Comparison of ENCODE assay signal across 11 cellular contexts in genomic region chr18:24055878-24056277, GRCh38. TPM values are rescaled to one million over a fixed set of nuclear protein-coding genes. Genes with fewer than 3 reads are reported as not detected.
DNase-seq lines count a peak whose midpoint lies in the region; ATAC-seq and TF ChIP-seq lines count a peak whose summit lies in the region.
"Had no signal": no experiment of that assay in that cellular context is flagged by ENCODE, and none has a peak within 500 bp of the region (broad histone marks: within the 10 kb centered on the region; RNA-seq: fewer than 3 reads in every experiment).

No MANE protein-coding gene starts in this region.

- H2AFZ ChIP-seq in neural cell (ENCODE audit: low read depth, low read length) = no peak overlapping the region

- TF ChIP-seq EP300 in neural cell (conservative IDR thresholded peaks at IDR 0.05; ENCODE audit: poor library complexity, severe bottlenecking) = no peak

- no peak overlapping the region for H3K9ac ChIP-seq in neural cell (ENCODE audit: low read length)

- H3K27ac Mint-ChIP-seq in activated naive CD8-positive, alpha-beta T cell treated with anti-CD3 and anti-CD28 coated beads, Interleukin-2, amount 50 U/mL, for 24 hours = peak overlapping the region; percentile 92

- peaks cover 4% of the 10 kb centered on the region for H3K9me3 Mint-ChIP-seq in activated naive CD8-positive, alpha-beta T cell treated with anti-CD3 and anti-CD28 coated beads, Interleukin-2, amount 50 U/mL, for 24 hours

- H3K4me3 ChIP-seq in DOHH2 (ENCODE audit: low read length) (peak overlapping the region; percentile 42), neural cell (ENCODE audit: low read length) (peak overlapping the region; percentile 22)

- H3K4me1 ChIP-seq in DOHH2 (ENCODE audit: control insufficient read depth, low read length) = peaks cover 65% of the 10 kb centered on the region

- no peak overlapping the region for H3K27ac ChIP-seq in DOHH2 (ENCODE audit: low read depth, low read length)
- no peak overlapping the region for H3K27ac ChIP-seq in neural cell (ENCODE audit: low read length)
- H3K27ac ChIP-seq: epithelial cell of prostate had no signal

- H3K9me2 ChIP-seq in DOHH2 (replicated peaks; ENCODE audit: control insufficient read depth, low read length) (no peaks in the 10 kb centered on the region), neural cell (ENCODE audit: insufficient read depth, low read length) (no peaks in the 10 kb centered on the region)

- H4K20me1 ChIP-seq in DOHH2 (ENCODE audit: control insufficient read depth, insufficient read depth, low read depth, low read length) (peaks cover 10% of the 10 kb centered on the region; the same call in 1 of the 2 replicates), neural cell (ENCODE audit: insufficient read depth) (no peaks in the 10 kb centered on the region)

- H3K4me3 Mint-ChIP-seq in activated naive CD8-positive, alpha-beta T cell treated with anti-CD3 and anti-CD28 coated beads, Interleukin-2, amount 50 U/mL, for 24 hours = peak overlapping the region; percentile 69

- H3K79me2 ChIP-seq in DOHH2 (ENCODE audit: control insufficient read depth, low read length) (peaks cover 97% of the 10 kb centered on the region), neural cell (replicated peaks; ENCODE audit: insufficient read depth, low read length) (no peaks in the 10 kb centered on the region)

- H3K36me3 Mint-ChIP-seq in activated naive CD8-positive, alpha-beta T cell treated with anti-CD3 and anti-CD28 coated beads, Interleukin-2, amount 50 U/mL, for 24 hours (ENCODE audit: low read depth) = peaks cover 23% of the 10 kb centered on the region

- H3K9me3 ChIP-seq in DOHH2 (ENCODE audit: control insufficient read depth, insufficient read depth, low read length) (no peaks in the 10 kb centered on the region), neural cell (ENCODE audit: low read length) (no peaks in the 10 kb centered on the region)

- no peak for TF ChIP-seq RAD21 in neural cell (conservative IDR thresholded peaks at IDR 0.05)

- TF ChIP-seq CTCF in DOHH2 (IDR thresholded peaks at IDR 0.05; ENCODE audit: low read depth, low read length, poor library complexity, severe bottlenecking) = no peak
- no peak for TF ChIP-seq CTCF in neural cell (IDR thresholded peaks at IDR 0.05; ENCODE audit: poor library complexity, severe bottlenecking)

- H3K27me3 ChIP-seq in DOHH2 (ENCODE audit: control insufficient read depth, low read length) (no peaks in the 10 kb centered on the region), neural cell (ENCODE audit: insufficient read depth, low read depth, low read length) (no peaks in the 10 kb centered on the region)

- H3K36me3 ChIP-seq in DOHH2 (ENCODE audit: control insufficient read depth, low read length) (peaks cover 3% of the 10 kb centered on the region; the same call in 1 of the 2 replicates), neural cell (ENCODE audit: insufficient read depth, low read length) (no peaks in the 10 kb centered on the region)

- no peaks in the 10 kb centered on the region for H3K27me3 Mint-ChIP-seq in activated naive CD8-positive, alpha-beta T cell treated with anti-CD3 and anti-CD28 coated beads, Interleukin-2, amount 50 U/mL, for 24 hours

- H3K4me2 ChIP-seq in DOHH2 (ENCODE audit: low read length) (peak overlapping the region; percentile 69), neural cell (ENCODE audit: low read length) (no peak overlapping the region)

- no peak for ATAC-seq in activated naive CD8-positive, alpha-beta T cell treated with anti-CD3 and anti-CD28 coated beads, Interleukin-2, amount 50 U/mL, for 24 hours
- ATAC-seq in HG02852 (IDR thresholded peaks at IDR 0.05; ENCODE audit: unreplicated experiment) = no peak
- ATAC-seq in GM18498 (IDR thresholded peaks at IDR 0.05; ENCODE audit: unreplicated experiment) = no peak

- DNase-seq in NCI-H1417 (lab: John Stamatoyannopoulos, UW) (peak in 2 of 3 experiments; percentile 64 to 90), SW 1271 (lab: John Stamatoyannopoulos, UW) (no peak)
- DNase-seq in activated naive CD8-positive, alpha-beta T cell treated with anti-CD3 and anti-CD28 coated beads, Interleukin-2, amount 50 U/mL, for 24 hours = no peak
- no peak for DNase-seq in activated CD4-positive, alpha-beta T cell treated with anti-CD3 and anti-CD28 coated beads for 4 hours
- DNase-seq: DMS53, MM.1S had no signal

- H3F3A ChIP-seq in DOHH2 (ENCODE audit: control insufficient read depth, insufficient read depth) (0 out of 2 replicates have a peak, but pooled peaks cover 5% of the 10 kb centered on the region), neural cell (ENCODE audit: insufficient read depth, low read length, poor library complexity, severe bottlenecking) (no peaks in the 10 kb centered on the region)

- H3K4me1 Mint-ChIP-seq in activated naive CD8-positive, alpha-beta T cell treated with anti-CD3 and anti-CD28 coated beads, Interleukin-2, amount 50 U/mL, for 24 hours = peaks cover 81% of the 10 kb centered on the region

TF ChIP-seq in neural cell, 6 proteins besides CTCF, POLR2A, EP300 and RAD21:
- TF ChIP-seq TAF1 (IDR thresholded peaks at IDR 0.05; ENCODE audit: low read depth) (no peak), SMC3 (conservative IDR thresholded peaks at IDR 0.05; ENCODE audit: poor library complexity) (no peak), POLR2AphosphoS5 (IDR thresholded peaks at IDR 0.05) (no peak), EZH2 (IDR thresholded peaks at IDR 0.05; ENCODE audit: borderline replicate concordance, insufficient read depth, low read length, poor library complexity, severe bottlenecking) (no peak), MXI1 (conservative IDR thresholded peaks at IDR 0.05; ENCODE audit: poor library complexity, severe bottlenecking) (no peak)
- TF ChIP-seq, protein P1, sequence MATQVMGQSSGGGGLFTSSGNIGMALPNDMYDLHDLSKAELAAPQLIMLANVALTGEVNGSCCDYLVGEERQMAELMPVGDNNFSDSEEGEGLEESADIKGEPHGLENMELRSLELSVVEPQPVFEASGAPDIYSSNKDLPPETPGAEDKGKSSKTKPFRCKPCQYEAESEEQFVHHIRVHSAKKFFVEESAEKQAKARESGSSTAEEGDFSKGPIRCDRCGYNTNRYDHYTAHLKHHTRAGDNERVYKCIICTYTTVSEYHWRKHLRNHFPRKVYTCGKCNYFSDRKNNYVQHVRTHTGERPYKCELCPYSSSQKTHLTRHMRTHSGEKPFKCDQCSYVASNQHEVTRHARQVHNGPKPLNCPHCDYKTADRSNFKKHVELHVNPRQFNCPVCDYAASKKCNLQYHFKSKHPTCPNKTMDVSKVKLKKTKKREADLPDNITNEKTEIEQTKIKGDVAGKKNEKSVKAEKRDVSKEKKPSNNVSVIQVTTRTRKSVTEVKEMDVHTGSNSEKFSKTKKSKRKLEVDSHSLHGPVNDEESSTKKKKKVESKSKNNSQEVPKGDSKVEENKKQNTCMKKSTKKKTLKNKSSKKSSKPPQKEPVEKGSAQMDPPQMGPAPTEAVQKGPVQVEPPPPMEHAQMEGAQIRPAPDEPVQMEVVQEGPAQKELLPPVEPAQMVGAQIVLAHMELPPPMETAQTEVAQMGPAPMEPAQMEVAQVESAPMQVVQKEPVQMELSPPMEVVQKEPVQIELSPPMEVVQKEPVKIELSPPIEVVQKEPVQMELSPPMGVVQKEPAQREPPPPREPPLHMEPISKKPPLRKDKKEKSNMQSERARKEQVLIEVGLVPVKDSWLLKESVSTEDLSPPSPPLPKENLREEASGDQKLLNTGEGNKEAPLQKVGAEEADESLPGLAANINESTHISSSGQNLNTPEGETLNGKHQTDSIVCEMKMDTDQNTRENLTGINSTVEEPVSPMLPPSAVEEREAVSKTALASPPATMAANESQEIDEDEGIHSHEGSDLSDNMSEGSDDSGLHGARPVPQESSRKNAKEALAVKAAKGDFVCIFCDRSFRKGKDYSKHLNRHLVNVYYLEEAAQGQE (IDR thresholded peaks at IDR 0.05; ENCODE audit: borderline replicate concordance) = no peak
TF ChIP-seq in neural cell: peak in this region for 0.

RNA-seq across cellular contexts. Expression of gene TTC39C, which starts 41.3 kb away (rescaled TPM):
- 19.9 and 29.7 TPM in 2 replicates for polyA plus RNA-seq in neural cell
- 61.4 and 62.5 TPM in 2 replicates for polyA minus RNA-seq in neural cell

Comparison
In these comparisons a context has a peak if more than half of its experiments do, and no peak if none do; other contexts are left out.
1. DNase-seq: peak in NCI-H1417 (2 of 3); none in activated naive CD8-positive, alpha-beta T cell treated with anti-CD3 and anti-CD28 coated beads, Interleukin-2, amount 50 U/mL, for 24 hours (single experiment), SW 1271 (0 of 2) and activated CD4-positive, alpha-beta T cell treated with anti-CD3 and anti-CD28 coated beads for 4 hours (0 of 2).